Comparison of ENCODE assay signal across 9 cellular contexts in genomic region chr11:12174145-12175143, GRCh38.
A peak's percentile ranks its signal among the peaks of the same experiment; 100 is the strongest.
DNase-seq lines count a peak whose midpoint lies in the region; ATAC-seq and TF ChIP-seq lines count a peak whose summit lies in the region.
"Had no signal": no experiment of that assay in that cellular context is flagged by ENCODE, and none has a peak within 500 bp of the region (broad histone marks: within the 10 kb centered on the region; RNA-seq: fewer than 3 reads in every experiment).

No MANE protein-coding gene starts in this region.

- peak; percentile 81 for ATAC-seq in GM21423 (IDR thresholded peaks at IDR 0.05; ENCODE audit: unreplicated experiment)
- peak; percentile 84 for ATAC-seq in HG03575 (IDR thresholded peaks at IDR 0.05; ENCODE audit: extremely low read depth, insufficient number of reproducible peaks, low FRiP score, unreplicated experiment)
- ATAC-seq in activated naive CD8-positive, alpha-beta T cell treated with anti-CD3 and anti-CD28 coated beads, Interleukin-2, amount 10 ng/mL, durations not matched to agents 7 days and 5 days (ENCODE audit: low read depth), result peak; percentile 46
- no peak for ATAC-seq in thoracic aorta (ENCODE audit: insufficient number of reproducible peaks, low FRiP score, low read depth)
- no peak for ATAC-seq in left cardiac atrium

- peaks cover 5% of the 10 kb centered on the region for H3K36me3 ChIP-seq in thoracic aorta

- peaks cover 43 to 90% of the 10 kb centered on the region in 2 donors for H3K4me1 ChIP-seq in thoracic aorta (ENCODE audit: control insufficient read depth in 1 of 2, low read depth in 2 of 2)

- POLR2A ChIA-PET in activated naive CD8-positive, alpha-beta T cell treated with anti-CD3 and anti-CD28 coated beads, Interleukin-2, amount 10 ng/mL, durations not matched to agents 7 days and 5 days (lab: Charles Lee), result no interaction called here

- TF ChIP-seq CTCF in thoracic aorta (IDR thresholded peaks at IDR 0.05), result no peak

- peaks cover 14% of the 10 kb centered on the region for H3K36me3 Mint-ChIP-seq in activated naive CD8-positive, alpha-beta T cell treated with anti-CD3 and anti-CD28 coated beads, Interleukin-2, amount 10 ng/mL, durations not matched to agents 7 days and 5 days
- H3K36me3 Mint-ChIP-seq: brain had no signal

- H3K9me3 Mint-ChIP-seq in activated naive CD8-positive, alpha-beta T cell treated with anti-CD3 and anti-CD28 coated beads, Interleukin-2, amount 10 ng/mL, durations not matched to agents 7 days and 5 days, result peaks cover 3% of the 10 kb centered on the region
- H3K9me3 Mint-ChIP-seq: brain had no signal

- no peak overlapping the region for H3K4me3 ChIP-seq in thoracic aorta

- H3K4me3 Mint-ChIP-seq in activated naive CD8-positive, alpha-beta T cell treated with anti-CD3 and anti-CD28 coated beads, Interleukin-2, amount 10 ng/mL, durations not matched to agents 7 days and 5 days, result peak overlapping the region; percentile 53
- H3K4me3 Mint-ChIP-seq: brain had no signal

- intact Hi-C loops in head of caudate nucleus (cut with DNase I) (no loop called here), left cardiac atrium (cut with DNase I) (no loop called here)

- H3K27ac ChIP-seq in thoracic aorta, result peak overlapping the region; percentile 58 to 97

- no peaks in the 10 kb centered on the region for H3K27me3 Mint-ChIP-seq in activated naive CD8-positive, alpha-beta T cell treated with anti-CD3 and anti-CD28 coated beads, Interleukin-2, amount 10 ng/mL, durations not matched to agents 7 days and 5 days
- H3K27me3 Mint-ChIP-seq: brain had no signal

- H3K27me3 ChIP-seq in thoracic aorta (replicated peaks; ENCODE audit: insufficient read depth), result peaks cover 3% of the 10 kb centered on the region

- DNase-seq in EL (peak; percentile 55), thoracic aorta (ENCODE audit: low spot score) (no peak), head of caudate nucleus (no peak), NCI-H2081 treated with DMSO at 0.1 percent for 48 hours (lab: John Stamatoyannopoulos, UW) (no peak), left cardiac atrium (no peak)
- DNase-seq in activated naive CD8-positive, alpha-beta T cell treated with anti-CD3 and anti-CD28 coated beads, Interleukin-2, amount 10 ng/mL, durations not matched to agents 7 days and 5 days, result no peak

- no peaks in the 10 kb centered on the region for H3K9me3 ChIP-seq in thoracic aorta

- peaks cover 37% of the 10 kb centered on the region for H3K4me1 Mint-ChIP-seq in activated naive CD8-positive, alpha-beta T cell treated with anti-CD3 and anti-CD28 coated beads, Interleukin-2, amount 10 ng/mL, durations not matched to agents 7 days and 5 days

- H3K27ac Mint-ChIP-seq in activated naive CD8-positive, alpha-beta T cell treated with anti-CD3 and anti-CD28 coated beads, Interleukin-2, amount 10 ng/mL, durations not matched to agents 7 days and 5 days, result peak overlapping the region; percentile 84

Comparison
In these comparisons a context has a peak if more than half of its experiments do, and no peak if none do; other contexts are left out.
1. ATAC-seq: peak in GM21423 (single experiment), HG03575 (single experiment) and activated naive CD8-positive, alpha-beta T cell treated with anti-CD3 and anti-CD28 coated beads, Interleukin-2, amount 10 ng/mL, durations not matched to agents 7 days and 5 days (single experiment); none in thoracic aorta (single experiment) and left cardiac atrium (0 of 2).